8 cellular contexts compared by ENCODE assay signal in the genomic region with DNA sequence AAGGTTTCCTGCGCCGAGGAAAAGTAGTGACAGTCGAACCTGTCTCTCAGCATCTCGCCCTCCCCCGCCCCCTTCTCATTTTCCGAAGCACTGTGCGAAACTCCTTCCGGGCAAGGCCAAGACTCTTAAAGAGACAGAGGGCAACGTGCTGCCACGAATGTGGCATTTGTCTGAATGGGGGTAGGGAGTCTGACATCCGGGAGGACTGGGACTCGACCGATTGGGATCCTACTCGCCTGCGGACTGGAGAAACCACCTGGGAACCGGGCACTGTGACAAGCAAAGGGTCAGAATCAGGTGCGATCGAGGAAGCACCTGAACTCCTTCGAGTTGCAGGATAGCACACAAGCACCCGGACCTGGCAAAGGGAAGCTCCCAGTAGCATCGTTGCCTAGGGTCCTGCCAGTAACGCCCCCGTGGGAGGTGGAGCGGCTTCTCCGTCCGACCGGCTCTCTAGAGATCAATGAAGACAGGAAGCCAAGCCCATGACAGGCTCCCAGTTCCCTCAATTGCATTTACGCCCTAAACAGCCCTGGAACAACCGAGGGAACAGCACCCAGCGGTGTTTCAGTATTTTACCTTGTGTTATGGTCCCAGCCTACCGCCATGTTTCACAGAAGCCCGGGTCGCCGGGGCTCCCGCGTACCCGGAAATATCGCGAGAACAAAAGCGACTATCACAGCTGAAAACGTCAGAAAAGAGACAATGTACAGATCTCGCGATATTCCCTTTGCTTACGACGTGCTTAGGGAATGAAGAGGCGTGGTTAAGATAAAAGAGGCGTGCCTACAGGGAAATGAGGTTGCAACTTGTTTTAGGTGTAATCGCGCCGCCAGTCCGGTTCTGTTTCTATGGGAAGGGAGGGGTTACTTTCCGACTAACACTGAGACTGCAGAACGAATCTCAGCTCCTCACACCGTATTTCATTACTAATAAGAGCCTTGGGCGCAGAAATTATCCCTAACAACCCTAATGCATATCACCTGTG. TPM values are rescaled to one million over a fixed set of nuclear protein-coding genes. Genes with fewer than 3 reads are reported as not detected.
DNase-seq lines count a peak whose midpoint lies in the region; ATAC-seq, FAIRE-seq and TF ChIP-seq lines count a peak whose summit lies in the region.

A gene with protein sequence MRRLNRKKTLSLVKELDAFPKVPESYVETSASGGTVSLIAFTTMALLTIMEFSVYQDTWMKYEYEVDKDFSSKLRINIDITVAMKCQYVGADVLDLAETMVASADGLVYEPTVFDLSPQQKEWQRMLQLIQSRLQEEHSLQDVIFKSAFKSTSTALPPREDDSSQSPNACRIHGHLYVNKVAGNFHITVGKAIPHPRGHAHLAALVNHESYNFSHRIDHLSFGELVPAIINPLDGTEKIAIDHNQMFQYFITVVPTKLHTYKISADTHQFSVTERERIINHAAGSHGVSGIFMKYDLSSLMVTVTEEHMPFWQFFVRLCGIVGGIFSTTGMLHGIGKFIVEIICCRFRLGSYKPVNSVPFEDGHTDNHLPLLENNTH (minus strand): TSS at position 637 of the 988 bp plus-strand sequence. CDS start 9,539 bp downstream, outside the sequence.

- POLR2A ChIA-PET in H1 (lab: Charles Lee; ENCODE audit: partially characterized antibody), result interaction anchor here (0.8 to 1.6 kb wide), 9 partner anchors 14 to 1415 kb away, joined by 3 to 6 read pairs (median 4); no protein-coding TSS in a partner anchor

- H3K4me1 Mint-ChIP-seq in memory B cell, result peaks cover 12% of the 10 kb centered on the region

- H3K79me2 ChIP-seq in H1 (ENCODE audit: control insufficient read depth in 1 of 2, insufficient read depth in 2 of 2, low read length in 2 of 2), result peaks cover 0 to 50% of the 10 kb centered on the region in 2 experiments; a peak in 2 of 4 replicates

- DNase-seq in COLO829 (ENCODE audit: low spot score) (peak; percentile 97), HTR-8/SVneo (ENCODE audit: insufficient read length, low spot score) (peak; percentile 80), NOMO-1 treated with dmso at 0.1 percent for 144 hours (lab: John Stamatoyannopoulos, UW; ENCODE audit: unreplicated experiment) (peak; percentile 96), H1 (ENCODE audit: low read depth in 1 of 2, low spot score in 2 of 2) (peak; percentile 82 to 88), memory B cell (ENCODE audit: low spot score in 2 of 2) (peak; percentile 77 to 92)
- peak; percentile 63 to 68 (median 65) for DNase-seq in activated CD8-positive, alpha-beta memory T cell treated with anti-CD3 and anti-CD28 coated beads for 48 hours (ENCODE audit: low read depth in 2 of 3, low spot score in 2 of 3)
- peak; percentile 69 for DNase-seq in stimulated activated CD8-positive, alpha-beta memory T cell treated with anti-CD3 and anti-CD28 coated beads, Interleukin-12 subunit alpha, Interleukin-12 subunit beta, amount 100 ng/mL, for 24 hours (ENCODE audit: extremely low read depth)

- no peaks in the 10 kb centered on the region; the same call in 1 of the 2 replicates for H3K23me2 ChIP-seq in H1 (ENCODE audit: low read depth, low read length)

- H3K9me3 ChIP-seq in H1 (ENCODE audit: insufficient read depth in 2 of 2, low read depth in 1 of 2, low read length in 1 of 2), result no peaks in the 10 kb centered on the region

- H3K9ac ChIP-seq in H1 (replicated peaks in 1 of 4; ENCODE audit: extremely low read depth in 1 of 4, low read depth in 3 of 4, low read length in 3 of 4), result peak within 1 kb of the TSS; percentile 90 to 99 (median 98)

- no peaks in the 10 kb centered on the region for H3K36me3 Mint-ChIP-seq in memory B cell

- H3K4me1 ChIP-seq in H1 (replicated peaks in 1 of 4; ENCODE audit: control insufficient read depth in 3 of 4, insufficient read depth in 4 of 4, low read length in 3 of 4), result no peaks in the 10 kb centered on the region

- ATAC-seq in GM21367 (IDR thresholded peaks at IDR 0.05; ENCODE audit: unreplicated experiment) (peak; percentile 96), memory B cell (ENCODE audit: low read depth) (peak; percentile 91)

- H3K27ac ChIP-seq in H1 (ENCODE audit: low read depth, low read length), result peak within 1 kb of the TSS; percentile 91

- no peaks in the 10 kb centered on the region for H3K27me3 Mint-ChIP-seq in memory B cell

- H2BK120ac ChIP-seq in H1 (replicated peaks; ENCODE audit: low read depth, low read length), result no peak within 1 kb of the TSS

- H3K56ac ChIP-seq in H1 (replicated peaks; ENCODE audit: insufficient read length, low read depth, low read length), result peak within 1 kb of the TSS; percentile 33

- H4K20me1 ChIP-seq in H1 (replicated peaks in 1 of 2; ENCODE audit: control insufficient read depth in 1 of 2, insufficient read depth in 2 of 2, low read length in 2 of 2), result peaks cover 0 to 2% of the 10 kb centered on the region in 2 experiments

- no peaks in the 10 kb centered on the region for H3K27me3 ChIP-seq in H1 (replicated peaks in 1 of 4; ENCODE audit: control insufficient read depth in 3 of 4, extremely low read depth in 1 of 4, insufficient read depth in 3 of 4, low read length in 3 of 4)

- no peaks in the 10 kb centered on the region; a peak in 1 of 8 replicates for H3K36me3 ChIP-seq in H1 (ENCODE audit: control insufficient read depth in 2 of 4, insufficient read depth in 4 of 4, low read length in 3 of 4)

- no peak for FAIRE-seq in HTR-8/SVneo (lab: Jason Lieb, UNC)
- FAIRE-seq in H1 (lab: Jason Lieb, UNC), result peak; percentile 98

- H3K9me3 Mint-ChIP-seq in memory B cell, result no peaks in the 10 kb centered on the region

- peak within 1 kb of the TSS; percentile 97 for H2BK5ac ChIP-seq in H1 (ENCODE audit: low read depth, low read length)

- no peak for TF ChIP-seq CTCF in H1 (IDR thresholded peaks at IDR 0.05; ENCODE audit: control extremely low read depth in 1 of 3, insufficient read depth in 1 of 3, low read depth in 1 of 3, low read length in 3 of 3)

- H3K4me2 ChIP-seq in H1 (ENCODE audit: insufficient read depth in 1 of 2, low read depth in 2 of 2, low read length in 2 of 2), result peak within 1 kb of the TSS; percentile 81 to 82

- H2AK5ac ChIP-seq in H1 (ENCODE audit: low read depth, low read length), result no peak within 1 kb of the TSS; the same call in 1 of the 2 replicates

- no peak for TF ChIP-seq RAD21 in H1 (IDR thresholded peaks at IDR 0.05 in 1 of 2, conservative IDR thresholded peaks at IDR 0.05 in 1 of 2; ENCODE audit: low read depth in 2 of 2, low read length in 2 of 2)

- peak within 1 kb of the TSS; percentile 79 for H3K18ac ChIP-seq in H1 (ENCODE audit: extremely low read depth, low read length)

- H3K79me1 ChIP-seq in H1 (ENCODE audit: low read depth, low read length), result peaks cover 4% of the 10 kb centered on the region; the same call in 1 of the 2 replicates

- H2BK15ac ChIP-seq in H1 (ENCODE audit: low read length), result no peak within 1 kb of the TSS

- no peak for TF ChIP-seq EP300 in H1 (IDR thresholded peaks at IDR 0.05; ENCODE audit: borderline replicate concordance in 1 of 2, low read depth in 2 of 2, low read length in 2 of 2)

- peak within 1 kb of the TSS; percentile 23 for H3K4ac ChIP-seq in H1 (replicated peaks; ENCODE audit: insufficient read length, low read depth, low read length)

- H4K91ac ChIP-seq in H1 (replicated peaks; ENCODE audit: insufficient read length, low read length), result peak within 1 kb of the TSS; percentile 63

- H3K4me3 Mint-ChIP-seq in memory B cell, result peak within 1 kb of the TSS; percentile 94

- peak within 1 kb of the TSS; percentile 99 for H2AFZ ChIP-seq in H1 (ENCODE audit: low read length)

- H3K23ac ChIP-seq in H1 (ENCODE audit: insufficient read length), result no peak within 1 kb of the TSS

- peak within 1 kb of the TSS; percentile 88; the same call in 1 of the 2 replicates for H2BK12ac ChIP-seq in H1 (ENCODE audit: low read depth, low read length)

- peak within 1 kb of the TSS; percentile 71 for H4K5ac ChIP-seq in H1 (ENCODE audit: insufficient read length, low read depth, low read length)

- peak within 1 kb of the TSS; percentile 96 to 100 (median 98) for H3K4me3 ChIP-seq in H1 (ENCODE audit: extremely low read depth in 1 of 4, insufficient read depth in 2 of 4, low read depth in 3 of 4, low read length in 4 of 4)

- peak within 1 kb of the TSS; percentile 99; the same call in 1 of the 2 replicates for H4K8ac ChIP-seq in H1 (ENCODE audit: extremely low read depth, insufficient read depth, low read length)

- H3K27ac Mint-ChIP-seq in memory B cell, result peak within 1 kb of the TSS; percentile 95

- CTCF ChIA-PET in H1 (lab: Charles Lee; ENCODE audit: partially characterized antibody), result interaction anchor here (0.6 kb wide), 1 partner anchor 237 kb away, joined by 3 read pairs; no protein-coding TSS in a partner anchor

- H2BK20ac ChIP-seq in H1 (ENCODE audit: low read length), result no peak within 1 kb of the TSS

- peak; percentile 69 to 88 for TF ChIP-seq POLR2A in H1 (IDR thresholded peaks at IDR 0.05; ENCODE audit: control extremely low read depth in 1 of 2, low read depth in 2 of 2, low read length in 2 of 2)

- no peak within 1 kb of the TSS for H3K14ac ChIP-seq in H1 (ENCODE audit: insufficient read length)

- 2% methylated on average over 55 of the region's 55 CpGs; no CpG with 5 or more reads in 1 of the 2 experiments for WGBS in H1 (ENCODE audit: extremely low coverage in 1 of 2, insufficient coverage in 1 of 2, insufficient read length in 1 of 2, insufficient replicate concordance in 2 of 2, low coverage in 1 of 2, low lambda C conversion rate in 2 of 2, missing lambda C conversion rate in 1 of 2), 2 experiments

TF ChIP-seq in H1, 55 proteins besides CTCF, POLR2A, EP300 and RAD21 (continues in another document):
- no peak for TF ChIP-seq RNF2 (IDR thresholded peaks at IDR 0.05; ENCODE audit: borderline replicate concordance, low read depth, low read length, missing control alignments, poor library complexity, severe bottlenecking)
- no peak for TF ChIP-seq SP4 (IDR thresholded peaks at IDR 0.05; ENCODE audit: low read length)
- TF ChIP-seq, protein P1, sequence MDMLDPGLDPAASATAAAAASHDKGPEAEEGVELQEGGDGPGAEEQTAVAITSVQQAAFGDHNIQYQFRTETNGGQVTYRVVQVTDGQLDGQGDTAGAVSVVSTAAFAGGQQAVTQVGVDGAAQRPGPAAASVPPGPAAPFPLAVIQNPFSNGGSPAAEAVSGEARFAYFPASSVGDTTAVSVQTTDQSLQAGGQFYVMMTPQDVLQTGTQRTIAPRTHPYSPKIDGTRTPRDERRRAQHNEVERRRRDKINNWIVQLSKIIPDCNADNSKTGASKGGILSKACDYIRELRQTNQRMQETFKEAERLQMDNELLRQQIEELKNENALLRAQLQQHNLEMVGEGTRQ (IDR thresholded peaks at IDR 0.05; ENCODE audit: low read length), result no peak
- TF ChIP-seq JUN (IDR thresholded peaks at IDR 0.05; ENCODE audit: low read depth, low read length), result no peak

RNA-seq across cellular contexts. Expression of the gene that starts here (rescaled TPM):
- total RNA-seq in H1 (2021; fragmentation: NEBNext Ultra II Directional; extraction: Animal tissue kit (Norgen Biotek cat#: 25700)), result 54.8 and 61.8 TPM in 2 replicates
- polyA plus RNA-seq in H1 (2011; rRNA removed), result 7.0 and 16.5 TPM in 2 replicates
- polyA plus RNA-seq in H1 (2011; cell fraction: cytosol; rRNA removed), result 14.2 TPM
- polyA plus RNA-seq in H1 (2011; cell fraction: nucleus; rRNA removed), result 6.2 TPM
- 20.9 to 39.5 TPM (median 23.0 TPM) in 4 replicates for polyA plus RNA-seq in H1 (2012, experiment 1 of 2)
- 4.2 TPM for polyA plus RNA-seq in H1 (2012, experiment 2 of 2)
- 108 TPM for polyA plus RNA-seq in H1 (2013, experiment 1 of 2)
- 123 TPM for polyA plus RNA-seq in H1 (2013, experiment 2 of 2)
- polyA minus RNA-seq in H1 (2011; rRNA and poly(A)+ RNA removed), result 12.8 and 19.9 TPM in 2 replicates
- polyA minus RNA-seq in H1 (2011; cell fraction: cytosol; rRNA and poly(A)+ RNA removed), result 12.2 TPM
- 45.6 TPM for polyA minus RNA-seq in H1 (2011; cell fraction: nucleus; rRNA and poly(A)+ RNA removed)

Comparison
In these comparisons a context has a peak if more than half of its experiments do, and no peak if none do; other contexts are left out.
1. Peak in every context shown above with its lines: DNase-seq, ATAC-seq, H3K4me3 ChIP-seq and H3K27ac ChIP-seq.